Comparison of ENCODE assay signal across 8 cellular contexts in the genomic region with DNA sequence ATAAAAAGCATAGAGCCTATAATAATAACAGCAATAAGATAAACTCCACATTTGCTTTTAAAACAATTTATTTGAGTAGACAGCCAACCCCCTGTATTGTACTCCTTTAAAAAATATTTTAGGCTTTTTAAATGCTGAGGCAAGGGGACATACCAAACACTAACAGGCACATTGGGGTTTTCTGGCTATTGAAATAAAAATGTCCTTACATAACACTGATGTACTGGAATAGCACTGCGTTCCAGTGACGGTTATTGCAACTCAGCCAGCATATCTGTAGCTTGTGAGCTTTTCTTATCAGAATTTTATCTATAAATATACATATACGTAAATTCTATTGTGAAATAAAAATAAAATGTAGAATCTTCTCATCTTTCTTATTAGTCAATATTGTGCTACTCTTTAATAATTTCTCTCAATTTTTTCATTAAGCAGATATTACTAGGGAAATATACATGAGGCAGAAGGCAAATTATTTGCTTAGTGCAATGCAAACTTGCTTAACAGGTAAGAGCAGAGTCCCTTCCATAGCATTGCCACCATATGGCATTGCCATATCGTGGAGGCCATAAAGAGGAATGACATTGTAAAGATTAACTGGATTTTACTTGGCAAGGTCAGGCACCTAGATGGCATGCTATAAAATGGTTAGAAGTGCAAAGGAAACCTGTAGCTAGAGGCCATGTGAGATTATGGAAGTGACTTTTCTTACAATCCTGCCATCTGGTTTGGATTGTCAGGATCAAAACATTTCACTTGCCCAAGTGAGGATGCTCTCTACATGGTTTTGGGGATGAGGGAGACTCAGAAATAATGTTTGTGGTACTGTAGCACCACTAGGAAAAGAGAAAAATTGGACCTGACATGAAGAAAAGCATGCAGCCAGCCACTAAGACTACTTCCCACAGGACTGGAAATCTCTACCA.
A peak's percentile ranks its signal among the peaks of the same experiment; 100 is the strongest.
DNase-seq lines count a peak whose midpoint lies in the region; ATAC-seq and TF ChIP-seq lines count a peak whose summit lies in the region.

No MANE protein-coding gene starts in this region.

- no peak overlapping the region for H4K5ac ChIP-seq in mesendoderm (ENCODE audit: low read length)

- H2BK5ac ChIP-seq in mesendoderm (ENCODE audit: low read length): peak overlapping the region; percentile 12

- H2AK5ac ChIP-seq in mesendoderm (ENCODE audit: low read length): no peak overlapping the region

- TF ChIP-seq CTCF in coronary artery (IDR thresholded peaks at IDR 0.05): no peak

- H3K56ac ChIP-seq in mesendoderm (ENCODE audit: low read length): peak overlapping the region; percentile 50

- no peak overlapping the region for H3K9ac ChIP-seq in mesendoderm (ENCODE audit: low read length)

- H3K27ac ChIP-seq in coronary artery: peak overlapping the region; percentile 63 to 81
- H3K27ac ChIP-seq in mesendoderm (ENCODE audit: low read depth, low read length): no peak overlapping the region

- no peaks in the 10 kb centered on the region for H3K27me3 ChIP-seq in mesendoderm (ENCODE audit: insufficient read depth, low read length, poor library complexity)

- DNase-seq in Right ventricle myocardium inferior (ENCODE audit: missing footprints) (no peak), cardiac septum (ENCODE audit: low spot score) (no peak), coronary artery (ENCODE audit: low spot score) (no peak), mesendoderm (no peak)
- no peak for DNase-seq in stimulated activated CD4-positive, alpha-beta T cell treated with anti-CD3 and anti-CD28 coated beads, Interleukin-12 subunit alpha, Interleukin-12 subunit beta, amount 100 ng/mL, for 4 hours
- no peak for DNase-seq in stimulated activated CD4-positive, alpha-beta T cell treated with anti-CD3 and anti-CD28 coated beads, Interleukin-4, amount 100 ng/mL, for 1 hour

- H2BK15ac ChIP-seq in mesendoderm (replicated peaks; ENCODE audit: low read depth): no peak overlapping the region

- intact Hi-C loops in Right ventricle myocardium inferior (cut with DNase I): loop anchor here (10.0 kb wide), 1 partner anchor 99 kb away; the partner anchor contains the start of gene CDKN2B
- intact Hi-C loops in cardiac septum (cut with DNase I): loop anchor here (10.0 kb wide), 1 partner anchor 99 kb away; the partner anchor contains the start of gene CDKN2B

- no CpG with 5 or more reads among the region's 4 CpGs for WGBS in mesendoderm (ENCODE audit: extremely low coverage, insufficient coverage, low lambda C conversion rate)

- H2BK120ac ChIP-seq in mesendoderm (ENCODE audit: low read depth, low read length): peak overlapping the region; percentile 36

- H3K36me3 ChIP-seq in mesendoderm (ENCODE audit: control insufficient read depth, insufficient read depth, low read length): no peaks in the 10 kb centered on the region

- H3K23ac ChIP-seq in mesendoderm (ENCODE audit: low read length): no peak overlapping the region

- H3K4me3 ChIP-seq in coronary artery (no peak overlapping the region), mesendoderm (ENCODE audit: low read length) (no peak overlapping the region)

- H3K79me1 ChIP-seq in mesendoderm (ENCODE audit: low read length): no peaks in the 10 kb centered on the region

- H3K79me2 ChIP-seq in mesendoderm (ENCODE audit: control insufficient read depth, insufficient read depth, low read length): no peaks in the 10 kb centered on the region

- H3K18ac ChIP-seq in mesendoderm (ENCODE audit: low read length): no peak overlapping the region

- ATAC-seq in Right ventricle myocardium inferior (peak; percentile 49), HG03139 (IDR thresholded peaks at IDR 0.05; ENCODE audit: unreplicated experiment) (no peak), HG02884 (IDR thresholded peaks at IDR 0.05; ENCODE audit: unreplicated experiment) (no peak)

- H4K8ac ChIP-seq in mesendoderm (ENCODE audit: low read depth, low read length): no peak overlapping the region

- no peak overlapping the region for H3K4me2 ChIP-seq in mesendoderm (ENCODE audit: low read length)

- no peak overlapping the region for H3K4ac ChIP-seq in mesendoderm (ENCODE audit: low read depth, low read length)

- H3K4me1 ChIP-seq in mesendoderm (ENCODE audit: control insufficient read depth, low read depth, low read length): peaks cover 4% of the 10 kb centered on the region
